Comparison of ENCODE assay signal across 11 cellular contexts in genomic region chr7:20541615-20542349, GRCh38.
DNase-seq lines count a peak whose midpoint lies in the region; ATAC-seq, FAIRE-seq and TF ChIP-seq lines count a peak whose summit lies in the region.
"Had no signal": no experiment of that assay in that cellular context is flagged by ENCODE, and none has a peak within 500 bp of the region (broad histone marks: within the 10 kb centered on the region; RNA-seq: fewer than 3 reads in every experiment).

No MANE protein-coding gene starts in this region.

- H3K4me1 Mint-ChIP-seq in chondrocyte (ENCODE audit: low read depth), result no peaks in the 10 kb centered on the region
- peaks cover 3% of the 10 kb centered on the region for H3K4me1 Mint-ChIP-seq in activated CD4-positive, alpha-beta T cell treated with anti-CD3 and anti-CD28 coated beads, Interleukin-2, amount 10 ng/mL, durations not matched to agents 24 days and 14 days

- H3K27me3 Mint-ChIP-seq in chondrocyte (ENCODE audit: low read depth), result no peaks in the 10 kb centered on the region
- H3K27me3 Mint-ChIP-seq in activated CD4-positive, alpha-beta T cell treated with anti-CD3 and anti-CD28 coated beads, Interleukin-2, amount 10 ng/mL, durations not matched to agents 24 days and 14 days, result no peaks in the 10 kb centered on the region

- H3K4me3 ChIP-seq in GM12865 (ENCODE audit: low read depth, low read length), result no peak overlapping the region
- H3K4me3 ChIP-seq: BLaER1, prostate gland had no signal

- H3K36me3 Mint-ChIP-seq in chondrocyte (ENCODE audit: low read depth), result no peaks in the 10 kb centered on the region
- no peaks in the 10 kb centered on the region for H3K36me3 Mint-ChIP-seq in activated CD4-positive, alpha-beta T cell treated with anti-CD3 and anti-CD28 coated beads, Interleukin-2, amount 10 ng/mL, durations not matched to agents 24 days and 14 days (ENCODE audit: low read depth)

- H3K4me3 Mint-ChIP-seq in chondrocyte (ENCODE audit: unreplicated experiment), result no peak overlapping the region
- no peak overlapping the region for H3K4me3 Mint-ChIP-seq in activated CD4-positive, alpha-beta T cell treated with anti-CD3 and anti-CD28 coated beads, Interleukin-2, amount 10 ng/mL, durations not matched to agents 24 days and 14 days

- intact Hi-C loops in activated CD4-positive, alpha-beta T cell treated with anti-CD3 and anti-CD28 coated beads, Interleukin-2, amount 10 ng/mL, durations not matched to agents 24 days and 14 days (cut with micrococcal nuclease), result no loop called here

- peaks cover 14% of the 10 kb centered on the region for H3K9me3 Mint-ChIP-seq in chondrocyte (ENCODE audit: low read depth)
- peaks cover 2% of the 10 kb centered on the region for H3K9me3 Mint-ChIP-seq in activated CD4-positive, alpha-beta T cell treated with anti-CD3 and anti-CD28 coated beads, Interleukin-2, amount 10 ng/mL, durations not matched to agents 24 days and 14 days

- H3K27ac Mint-ChIP-seq in chondrocyte (ENCODE audit: unreplicated experiment), result no peak overlapping the region
- H3K27ac Mint-ChIP-seq in activated CD4-positive, alpha-beta T cell treated with anti-CD3 and anti-CD28 coated beads, Interleukin-2, amount 10 ng/mL, durations not matched to agents 24 days and 14 days, result no peak overlapping the region

- ATAC-seq in GM19452 (IDR thresholded peaks at IDR 0.05; ENCODE audit: unreplicated experiment) (peak; percentile 69), HG03159 (IDR thresholded peaks at IDR 0.05; ENCODE audit: unreplicated experiment) (peak; percentile 50)
- ATAC-seq: Panc1 had no signal

- no peak for FAIRE-seq in D721Med (lab: Jason Lieb, UNC)

- TF ChIP-seq CTCF in GM12865 (IDR thresholded peaks at IDR 0.05; ENCODE audit: insufficient read depth, low read depth, low read length, missing control alignments) (no peak), chondrocyte (IDR thresholded peaks at IDR 0.05) (no peak), D721Med (IDR thresholded peaks at IDR 0.05; ENCODE audit: insufficient read depth, missing control alignments) (no peak)

- DNase-seq in GM12865 (ENCODE audit: low read depth), result peak; percentile 56
- peak; percentile 90 for DNase-seq in SK-N-DZ (ENCODE audit: low spot score)
- DNase-seq in chondrocyte (ENCODE audit: low spot score), result no peak
- no peak for DNase-seq in DMS79 treated with DMSO at 0.1 percent for 48 hours (lab: John Stamatoyannopoulos, UW)
- no peak for DNase-seq in D721Med (ENCODE audit: insufficient read length, low spot score)
- no peak for DNase-seq in activated CD4-positive, alpha-beta T cell treated with anti-CD3 and anti-CD28 coated beads, Interleukin-2, amount 10 ng/mL, durations not matched to agents 24 days and 14 days

Comparison
In these comparisons a context has a peak if more than half of its experiments do, and no peak if none do; other contexts are left out.
1. DNase-seq: peak in GM12865 (single experiment) and SK-N-DZ (single experiment); none in chondrocyte (single experiment), DMS79 treated with DMSO at 0.1 percent for 48 hours (single experiment), D721Med (single experiment) and activated CD4-positive, alpha-beta T cell treated with anti-CD3 and anti-CD28 coated beads, Interleukin-2, amount 10 ng/mL, durations not matched to agents 24 days and 14 days (single experiment).